Comparison of ENCODE assay signal across 1 cellular context in genomic region chr15:93362821-93363220, GRCh38.
TF ChIP-seq lines count a peak whose summit lies in the region.

No MANE protein-coding gene starts in this region.

TF ChIP-seq in K562, 482 proteins besides CTCF, POLR2A, EP300 and RAD21 (continued from another document):
- TF ChIP-seq XRCC3 (IDR thresholded peaks at IDR 0.05) (no peak), RERE (CRISPR knock-in tag; IDR thresholded peaks at IDR 0.05; ENCODE audit: borderline replicate concordance) (no peak), TFAM (CRISPR knock-in tag; conservative IDR thresholded peaks at IDR 0.05) (no peak), HMGN3 (IDR thresholded peaks at IDR 0.05; ENCODE audit: borderline replicate concordance, extremely low read depth, insufficient read length, low read depth, low read length) (no peak), RBM14 (IDR thresholded peaks at IDR 0.05; ENCODE audit: borderline replicate concordance, insufficient read depth, low read depth, low read length) (no peak)
